Comparison of ENCODE assay signal across 20 cellular contexts in genomic region chr12:52539821-52540173, GRCh38. TPM values are rescaled to one million over a fixed set of nuclear protein-coding genes. Genes with fewer than 3 reads are reported as not detected.
DNase-seq lines count a peak whose midpoint lies in the region; ATAC-seq and TF ChIP-seq lines count a peak whose summit lies in the region.
"Had no signal": no experiment of that assay in that cellular context is flagged by ENCODE, and none has a peak within 500 bp of the region (broad histone marks: within the 10 kb centered on the region; RNA-seq: fewer than 3 reads in every experiment).

No MANE protein-coding gene starts in this region.

- in situ Hi-C loops in GM13977 (cut with MboI; ENCODE audit: low pct_unique_long_range_greater_than_20kb, low sequenced_read_pairs, unreplicated experiment), result no loop called here

- H3K36me3 ChIP-seq in RWPE2 (ENCODE audit: low read depth) (no peaks in the 10 kb centered on the region), prostate gland (no peaks in the 10 kb centered on the region), body of pancreas (replicated peaks in 1 of 2; ENCODE audit: insufficient read depth in 1 of 2, low read depth in 2 of 2) (no peaks in the 10 kb centered on the region)
- H3K36me3 ChIP-seq: BLaER1 had no signal

- intact Hi-C loops in prostate gland (cut with DNase I) (no loop called here), body of pancreas (cut with DNase I) (no loop called here)

- ATAC-seq in RWPE2 (ENCODE audit: low read depth), result 0 out of 3 replicates have a peak, but pooled peaks have one; percentile 6
- no peak for ATAC-seq in body of pancreas
- ATAC-seq: HCT116 had no signal

- TF ChIP-seq CTCF in RWPE2 (IDR thresholded peaks at IDR 0.05; ENCODE audit: poor library complexity, severe bottlenecking), result no peak
- TF ChIP-seq CTCF in prostate gland (IDR thresholded peaks at IDR 0.05), result no peak
- TF ChIP-seq CTCF in body of pancreas (IDR thresholded peaks at IDR 0.05), result no peak
- no peak for TF ChIP-seq CTCF in GM13977 (IDR thresholded peaks at IDR 0.05; ENCODE audit: extremely low read depth, insufficient read depth, missing control alignments)

- WGBS in prostate gland, result 82% methylated on average over 3 of the region's 3 CpGs
- 71 to 88% methylated on average over 3 of the region's 3 CpGs for WGBS in body of pancreas, 2 donors

- H3K9me3 ChIP-seq in RWPE2 (ENCODE audit: severe bottlenecking) (no peaks in the 10 kb centered on the region), prostate gland (no peaks in the 10 kb centered on the region), body of pancreas (no peaks in the 10 kb centered on the region)
- H3K9me3 ChIP-seq: BLaER1 had no signal

- H3K4me3 ChIP-seq in RWPE2 (ENCODE audit: severe bottlenecking) (no peak overlapping the region), prostate gland (no peak overlapping the region), body of pancreas (no peak overlapping the region)
- H3K4me3 ChIP-seq: BLaER1, SK-N-MC had no signal

- TF ChIP-seq POLR2A in prostate gland (IDR thresholded peaks at IDR 0.05), result no peak
- TF ChIP-seq POLR2A in body of pancreas (IDR thresholded peaks at IDR 0.05), result no peak

- no peaks in the 10 kb centered on the region for H3K27me3 ChIP-seq in RWPE2 (ENCODE audit: insufficient read depth, poor library complexity, severe bottlenecking)
- no peaks in the 10 kb centered on the region for H3K27me3 ChIP-seq in prostate gland (replicated peaks; ENCODE audit: insufficient read depth)
- H3K27me3 ChIP-seq in body of pancreas, result no peaks in the 10 kb centered on the region
- H3K27me3 ChIP-seq: BLaER1 had no signal

- H3K27ac ChIP-seq in RWPE2 (ENCODE audit: poor library complexity, severe bottlenecking) (peak overlapping the region; percentile 72), prostate gland (peak overlapping the region; percentile 59 to 64), body of pancreas (no peak overlapping the region)
- H3K27ac ChIP-seq: BLaER1, SK-N-MC had no signal

- H3K4me1 ChIP-seq in RWPE2 (ENCODE audit: insufficient read depth, poor library complexity, severe bottlenecking) (peaks cover 30% of the 10 kb centered on the region), prostate gland (replicated peaks) (no peaks in the 10 kb centered on the region), body of pancreas (no peaks in the 10 kb centered on the region)
- H3K4me1 ChIP-seq: BLaER1 had no signal

- DNase-seq in NCI-H510A treated with DMSO at 0.1 percent for 48 hours (lab: John Stamatoyannopoulos, UW) (peak; percentile 18), NCI-H510A (lab: John Stamatoyannopoulos, UW) (no peak), RWPE2 (ENCODE audit: low spot score) (no peak), prostate gland (ENCODE audit: low spot score) (no peak), germinal center (ENCODE audit: low spot score) (no peak), body of pancreas (no peak), GM13977 (ENCODE audit: low spot score) (no peak)
- DNase-seq in stimulated activated CD4-positive, alpha-beta T cell treated with anti-CD3 and anti-CD28 coated beads, Interleukin-2, amount 100 ng/mL, for 24 hours, result no peak
- DNase-seq: 8988T; CD4-positive, CD25-positive, alpha-beta regulatory T cell; Karpas-422; NCI-H1436 treated with DMSO at 0.1 percent for 48 hours; NCI-H526 treated with DMSO at 0.1 percent for 48 hours; SIG-M5 had no signal

RNA-seq across cellular contexts. Expression of gene KRT71, which starts 13.1 kb away (rescaled TPM):
- not detected for total RNA-seq in prostate gland
- total RNA-seq in body of pancreas, result not detected
- total RNA-seq: CD4-positive, CD25-positive, alpha-beta regulatory T cell; H4; HT-29; M059J had no signal

RNA-seq across cellular contexts. Expression of gene KRT5, which starts 19.6 kb away (rescaled TPM):
- total RNA-seq in prostate gland (100 to 1,000 TPM; 160 to 516 TPM), body of pancreas (1 to 10 TPM in 1 of 2 donors, under 1 TPM in 1; 0.52 to 2.0 TPM)
- total RNA-seq: CD4-positive, CD25-positive, alpha-beta regulatory T cell; H4; HT-29; M059J had no signal

RNA-seq across cellular contexts. Expression of gene KRT74, which starts 33.8 kb away (rescaled TPM):
- under 1 TPM; 0.05 to 0.45 TPM for total RNA-seq in prostate gland
- not detected for total RNA-seq in body of pancreas
- total RNA-seq: CD4-positive, CD25-positive, alpha-beta regulatory T cell; H4; HT-29; M059J had no signal

RNA-seq across cellular contexts. Expression of gene KRT6A, which starts 46.7 kb away (rescaled TPM):
- total RNA-seq in prostate gland, result 10 to 100 TPM in 1 of 2 donors, 1 to 10 TPM in 1; 5.9 to 13.6 TPM
- total RNA-seq in body of pancreas, result not detected
- total RNA-seq: CD4-positive, CD25-positive, alpha-beta regulatory T cell; H4; HT-29; M059J had no signal

Comparison
In these comparisons a context has a peak if more than half of its experiments do, and no peak if none do; other contexts are left out.
1. H3K27ac ChIP-seq: peak in RWPE2 (single experiment) and prostate gland (2 of 2); none in body of pancreas (0 of 4).
2. RNA of gene KRT5, which starts 19.6 kb away (total RNA-seq): 160 to 516 TPM in prostate gland; 0.52 to 2.0 TPM in body of pancreas; every median in the first group is over 10 times any median in the second.